ENCODE assay signal across 8 cellular contexts in genomic region chr17:15260376-15261062, GRCh38. TPM values are rescaled to one million over a fixed set of nuclear protein-coding genes. Genes with fewer than 3 reads are reported as not detected.
A peak's percentile ranks its signal among the peaks of the same experiment; 100 is the strongest.
DNase-seq lines count a peak whose midpoint lies in the region; ATAC-seq and TF ChIP-seq lines count a peak whose summit lies in the region.

No MANE protein-coding gene starts in this region.

- H3K27me3 ChIP-seq in iPS DF 6.9 (ENCODE audit: control insufficient read depth, insufficient read depth, low read length): peaks cover 46% of the 10 kb centered on the region

- DNase-seq in NCI-H2081 (lab: John Stamatoyannopoulos, UW): peak; percentile 7 to 12
- no peak for DNase-seq in NCI-H2081 treated with DMSO at 0.1 percent for 48 hours (lab: John Stamatoyannopoulos, UW)
- no peak for DNase-seq in iPS DF 6.9 (ENCODE audit: low read depth, low spot score)
- DNase-seq in renal cortical epithelial cell (ENCODE audit: low read depth): peak; percentile 30

- no peaks in the 10 kb centered on the region for H3K9me3 ChIP-seq in iPS DF 6.9 (ENCODE audit: control insufficient read depth, insufficient read depth, low read length)

- H3K4me1 Mint-ChIP-seq in IgD-negative memory B cell: peaks cover 2 to 11% (median 8%) of the 10 kb centered on the region in 3 donors
- peaks cover 9% of the 10 kb centered on the region for H3K4me1 Mint-ChIP-seq in T-helper 1 cell treated with Interleukin-12 subunit alpha and Interleukin-12 subunit beta and Interleukin-4 antibody, amounts not matched to agents 30 μg/mL and 1 μg/mL, for 36 hours (ENCODE audit: low read depth)
- H3K4me1 Mint-ChIP-seq in brain: peaks cover 71% of the 10 kb centered on the region

- H3K27me3 Mint-ChIP-seq in IgD-negative memory B cell (peaks cover 51% of the 10 kb centered on the region), brain (peaks cover 67% of the 10 kb centered on the region)
- H3K27me3 Mint-ChIP-seq in T-helper 1 cell treated with Interleukin-12 subunit alpha and Interleukin-12 subunit beta and Interleukin-4 antibody, amounts not matched to agents 30 μg/mL and 1 μg/mL, for 36 hours (ENCODE audit: low read depth): peaks cover 79% of the 10 kb centered on the region

- H3K27ac Mint-ChIP-seq in IgD-negative memory B cell (no peak overlapping the region), brain (peak overlapping the region; percentile 91 to 97 (median 94))
- no peak overlapping the region for H3K27ac Mint-ChIP-seq in T-helper 1 cell treated with Interleukin-12 subunit alpha and Interleukin-12 subunit beta and Interleukin-4 antibody, amounts not matched to agents 30 μg/mL and 1 μg/mL, for 36 hours

- H3K9me3 Mint-ChIP-seq in IgD-negative memory B cell (no peaks in the 10 kb centered on the region), brain (peaks cover 0 to 4% (median 3%) of the 10 kb centered on the region in 5 experiments)
- no peaks in the 10 kb centered on the region for H3K9me3 Mint-ChIP-seq in T-helper 1 cell treated with Interleukin-12 subunit alpha and Interleukin-12 subunit beta and Interleukin-4 antibody, amounts not matched to agents 30 μg/mL and 1 μg/mL, for 36 hours

- peak overlapping the region in 3 of 4 donors; percentile 71 to 86 (median 84) for H3K4me3 Mint-ChIP-seq in IgD-negative memory B cell
- peak overlapping the region; percentile 74 for H3K4me3 Mint-ChIP-seq in T-helper 1 cell treated with Interleukin-12 subunit alpha and Interleukin-12 subunit beta and Interleukin-4 antibody, amounts not matched to agents 30 μg/mL and 1 μg/mL, for 36 hours
- peak overlapping the region; percentile 84 to 99 (median 88) for H3K4me3 Mint-ChIP-seq in brain

- TF ChIP-seq CTCF in brain (conservative IDR thresholded peaks at IDR 0.05): peak; percentile 89 to 95

- H3K27ac ChIP-seq in iPS DF 6.9 (ENCODE audit: low read length): no peak overlapping the region

- no peaks in the 10 kb centered on the region for H3K36me3 Mint-ChIP-seq in IgD-negative memory B cell
- no peaks in the 10 kb centered on the region for H3K36me3 Mint-ChIP-seq in T-helper 1 cell treated with Interleukin-12 subunit alpha and Interleukin-12 subunit beta and Interleukin-4 antibody, amounts not matched to agents 30 μg/mL and 1 μg/mL, for 36 hours (ENCODE audit: low read depth)
- peaks cover 26% of the 10 kb centered on the region for H3K36me3 Mint-ChIP-seq in brain

- peaks cover 2% of the 10 kb centered on the region; the same call in 1 of the 2 replicates for H3K4me1 ChIP-seq in iPS DF 6.9 (ENCODE audit: control insufficient read depth, insufficient read depth, low read length)

- no peak for ATAC-seq in GM21528 (IDR thresholded peaks at IDR 0.05; ENCODE audit: low FRiP score, unreplicated experiment)

- no peaks in the 10 kb centered on the region for H3K36me3 ChIP-seq in iPS DF 6.9 (ENCODE audit: control insufficient read depth, insufficient read depth, low read length)

- peak overlapping the region; percentile 40; the same call in 1 of the 2 replicates for H3K4me3 ChIP-seq in iPS DF 6.9 (ENCODE audit: low read length)

- WGBS in iPS DF 6.9 (ENCODE audit: insufficient coverage, insufficient read length): no CpG with 5 or more reads among the region's 59 CpGs

RNA-seq across cellular contexts. Expression of gene PMP22, which starts 4.6 kb away (rescaled TPM):
- polyA plus RNA-seq in IgD-negative memory B cell (not detected), brain (ENCODE audit: insufficient read depth, low read depth, low replicate concordance) (127 TPM)
- total RNA-seq in renal cortical epithelial cell: 1.2 and 3.1 TPM in 2 replicates

Comparison
In these comparisons a context has a peak if more than half of its experiments do, and no peak if none do; other contexts are left out.
1. DNase-seq: peak in NCI-H2081 (2 of 2) and renal cortical epithelial cell (single experiment); none in NCI-H2081 treated with DMSO at 0.1 percent for 48 hours (single experiment) and iPS DF 6.9 (single experiment).
2. H3K27ac Mint-ChIP-seq: peak in brain (5 of 5); none in IgD-negative memory B cell (0 of 3) and T-helper 1 cell treated with Interleukin-12 subunit alpha and Interleukin-12 subunit beta and Interleukin-4 antibody, amounts not matched to agents 30 μg/mL and 1 μg/mL, for 36 hours (single experiment).
3. RNA of gene PMP22, which starts 4.6 kb away (polyA plus RNA-seq): 127 TPM in brain (single experiment); not detected in IgD-negative memory B cell (single experiment); every median in the first group is over 100 times any median in the second.
4. Peak in every context shown above with its lines, with median percentiles within 50 percentile points of each other: H3K4me3 Mint-ChIP-seq.